ENCODE assay signal across 7 cellular contexts in genomic region chr3:74021451-74021850, GRCh38.
"Had no signal": no experiment of that assay in that cellular context is flagged by ENCODE, and none has a peak within 500 bp of the region (broad histone marks: within the 10 kb centered on the region; RNA-seq: fewer than 3 reads in every experiment).

No MANE protein-coding gene starts in this region.

- H3K27me3 Mint-ChIP-seq: IgD-negative memory B cell had no signal

- H3K4me3 Mint-ChIP-seq: GM23338, H9, IgD-negative memory B cell had no signal

- H3K4me1 Mint-ChIP-seq: GM23338, H9, IgD-negative memory B cell had no signal

- H3K36me3 Mint-ChIP-seq: IgD-negative memory B cell had no signal

- DNase-seq: H9, HCEC 1CT had no signal

- FAIRE-seq: H1, H54, HepG2 had no signal

- H3K27ac Mint-ChIP-seq: GM23338, H9, IgD-negative memory B cell had no signal

- H3K9me3 Mint-ChIP-seq: GM23338, H9 had no signal

- ATAC-seq: GM23338, HepG2 had no signal
